24 cellular contexts compared by ENCODE assay signal in the genomic region with DNA sequence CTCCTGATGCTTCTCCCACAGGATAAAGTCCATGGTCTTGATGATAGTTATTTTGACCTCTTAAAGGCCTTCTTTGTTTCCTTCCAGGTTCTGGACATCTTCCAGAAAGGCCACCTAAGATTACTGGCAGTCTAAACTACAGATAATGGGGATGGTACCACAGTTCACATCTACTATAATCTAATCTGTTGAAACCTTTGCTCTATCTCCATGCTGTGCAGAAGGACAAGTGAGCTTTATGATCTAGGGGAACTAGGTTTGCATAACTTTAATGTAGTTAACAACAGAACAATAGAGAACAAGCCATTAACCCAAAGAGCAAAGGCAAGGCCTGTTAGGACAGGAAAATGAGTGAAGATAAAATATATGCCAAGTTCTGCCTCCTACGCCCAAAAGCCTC.
"Had no signal": no experiment of that assay in that cellular context is flagged by ENCODE, and none has a peak within 500 bp of the region (broad histone marks: within the 10 kb centered on the region; RNA-seq: fewer than 3 reads in every experiment).

No MANE protein-coding gene starts in this region.

- H3K36me3 Mint-ChIP-seq: activated CD4-positive, alpha-beta memory T cell treated with anti-CD3 and anti-CD28 coated beads for 36 hours; activated naive CD4-positive, alpha-beta T cell treated with anti-CD3 and anti-CD28 coated beads, Interleukin-2, amount 10 ng/mL, durations not matched to agents 7 days and 5 days; activated naive CD8-positive, alpha-beta T cell treated with anti-CD3 and anti-CD28 coated beads, Interleukin-2, amount 10 ng/mL, durations not matched to agents 7 days and 5 days; immature natural killer cell; memory B cell; naive thymus-derived CD8-positive, alpha-beta T cell had no signal

- H3K4me3 ChIP-seq: gastrocnemius medialis, spleen, tibial nerve had no signal

- H3K36me3 ChIP-seq: gastrocnemius medialis, spleen, tibial nerve had no signal

- H3K4me1 Mint-ChIP-seq: activated CD4-positive, alpha-beta T cell treated with anti-CD3 and anti-CD28 coated beads, Interleukin-2, amount 10 ng/mL, durations not matched to agents 24 days and 14 days; activated naive CD4-positive, alpha-beta T cell treated with anti-CD3 and anti-CD28 coated beads, Interleukin-2, amount 10 ng/mL, durations not matched to agents 7 days and 5 days; activated naive CD8-positive, alpha-beta T cell treated with anti-CD3 and anti-CD28 coated beads, Interleukin-2, amount 10 ng/mL, durations not matched to agents 7 days and 5 days; central memory CD8-positive, alpha-beta T cell; memory B cell had no signal

- H3K27me3 ChIP-seq: gastrocnemius medialis had no signal

- H3K9me3 ChIP-seq: gastrocnemius medialis, spleen, tibial nerve had no signal

- H3K4me3 Mint-ChIP-seq: activated CD4-positive, alpha-beta memory T cell treated with anti-CD3 and anti-CD28 coated beads for 36 hours; activated CD4-positive, alpha-beta T cell treated with anti-CD3 and anti-CD28 coated beads, Interleukin-2, amount 10 ng/mL, durations not matched to agents 24 days and 14 days; activated naive CD4-positive, alpha-beta T cell treated with anti-CD3 and anti-CD28 coated beads, Interleukin-2, amount 10 ng/mL, durations not matched to agents 7 days and 5 days; activated naive CD8-positive, alpha-beta T cell treated with anti-CD3 and anti-CD28 coated beads, Interleukin-2, amount 10 ng/mL, durations not matched to agents 7 days and 5 days; activated T-cell treated with anti-CD3 and anti-CD28 coated beads, Interleukin-2, amount 50 U/mL, for 24 hours; central memory CD8-positive, alpha-beta T cell; immature natural killer cell; memory B cell; naive thymus-derived CD8-positive, alpha-beta T cell had no signal

- H3K4me1 ChIP-seq: gastrocnemius medialis, tibial nerve had no signal

- H3K27ac ChIP-seq: epithelial cell of prostate, gastrocnemius medialis, spleen, tibial nerve had no signal

- H3K27ac Mint-ChIP-seq: activated CD4-positive, alpha-beta memory T cell treated with anti-CD3 and anti-CD28 coated beads for 36 hours; activated CD4-positive, alpha-beta T cell treated with anti-CD3 and anti-CD28 coated beads, Interleukin-2, amount 10 ng/mL, durations not matched to agents 24 days and 14 days; activated naive CD4-positive, alpha-beta T cell treated with anti-CD3 and anti-CD28 coated beads, Interleukin-2, amount 10 ng/mL, durations not matched to agents 7 days and 5 days; activated naive CD8-positive, alpha-beta T cell treated with anti-CD3 and anti-CD28 coated beads, Interleukin-2, amount 10 ng/mL, durations not matched to agents 7 days and 5 days; activated T-cell treated with anti-CD3 and anti-CD28 coated beads, Interleukin-2, amount 50 U/mL, for 24 hours; immature natural killer cell; memory B cell; naive thymus-derived CD8-positive, alpha-beta T cell had no signal

- H3K9me3 Mint-ChIP-seq: activated CD4-positive, alpha-beta memory T cell treated with anti-CD3 and anti-CD28 coated beads for 36 hours; activated CD4-positive, alpha-beta T cell treated with anti-CD3 and anti-CD28 coated beads, Interleukin-2, amount 10 ng/mL, durations not matched to agents 24 days and 14 days; activated naive CD4-positive, alpha-beta T cell treated with anti-CD3 and anti-CD28 coated beads, Interleukin-2, amount 10 ng/mL, durations not matched to agents 7 days and 5 days; activated naive CD8-positive, alpha-beta T cell treated with anti-CD3 and anti-CD28 coated beads, Interleukin-2, amount 10 ng/mL, durations not matched to agents 7 days and 5 days; activated T-cell treated with anti-CD3 and anti-CD28 coated beads, Interleukin-2, amount 50 U/mL, for 24 hours; central memory CD8-positive, alpha-beta T cell; immature natural killer cell; memory B cell; naive thymus-derived CD8-positive, alpha-beta T cell had no signal

- ATAC-seq: gastrocnemius medialis; naive thymus-derived CD8-positive, alpha-beta T cell; right cardiac atrium had no signal

- H3K27me3 Mint-ChIP-seq: activated CD4-positive, alpha-beta memory T cell treated with anti-CD3 and anti-CD28 coated beads for 36 hours; activated CD4-positive, alpha-beta T cell treated with anti-CD3 and anti-CD28 coated beads, Interleukin-2, amount 10 ng/mL, durations not matched to agents 24 days and 14 days; activated naive CD4-positive, alpha-beta T cell treated with anti-CD3 and anti-CD28 coated beads, Interleukin-2, amount 10 ng/mL, durations not matched to agents 7 days and 5 days; central memory CD8-positive, alpha-beta T cell; memory B cell had no signal

- DNase-seq: activated CD4-positive, alpha-beta memory T cell treated with anti-CD3 and anti-CD28 coated beads for 36 hours; activated CD4-positive, alpha-beta T cell treated with anti-CD3 and anti-CD28 coated beads, Interleukin-2, amount 10 ng/mL, durations not matched to agents 24 days and 14 days; activated CD4-positive, CD25-positive, alpha-beta regulatory T cell treated with anti-CD3 and anti-CD28 coated beads, Interleukin-2, amount 50 U/mL, for 72 hours; activated CD8-positive, alpha-beta memory T cell treated with anti-CD3 and anti-CD28 coated beads, Interleukin-2, amount 50 U/mL, for 4 hours; activated gamma-delta T cell; activated naive CD4-positive, alpha-beta T cell treated with anti-CD3 and anti-CD28 coated beads, Interleukin-2, amount 10 ng/mL, durations not matched to agents 7 days and 5 days; activated naive CD8-positive, alpha-beta T cell treated with anti-CD3 and anti-CD28 coated beads, Interleukin-2, amount 10 ng/mL, durations not matched to agents 7 days and 5 days; activated T-cell treated with anti-CD3 and anti-CD28 coated beads, Interleukin-2, amount 50 U/mL, for 24 hours; effector CD4-positive, alpha-beta T cell; gastrocnemius medialis; head of caudate nucleus; hypothalamus; immature natural killer cell; kidney; midbrain; naive thymus-derived CD8-positive, alpha-beta T cell; right cardiac atrium; spleen; stimulated activated naive CD4-positive, alpha-beta T cell; T-helper 2 cell had no signal
